ENCODE assay signal across 2 cellular contexts in genomic region chrX:71547339-71547738, GRCh38.
TF ChIP-seq lines count a peak whose summit lies in the region.

No MANE protein-coding gene starts in this region.

TF ChIP-seq in HepG2, 621 proteins besides CTCF, POLR2A, EP300 and RAD21:
- no peak for TF ChIP-seq NCOR1 (IDR thresholded peaks at IDR 0.05; ENCODE audit: borderline replicate concordance, low read length)
- no peak for TF ChIP-seq GLMP (CRISPR knock-in tag; IDR thresholded peaks at IDR 0.05; ENCODE audit: borderline replicate concordance)
- TF ChIP-seq E2F1 (CRISPR knock-in tag; IDR thresholded peaks at IDR 0.05): no peak
- no peak for TF ChIP-seq FOXO1 (CRISPR knock-in tag; IDR thresholded peaks at IDR 0.05)
- TF ChIP-seq, protein P1, sequence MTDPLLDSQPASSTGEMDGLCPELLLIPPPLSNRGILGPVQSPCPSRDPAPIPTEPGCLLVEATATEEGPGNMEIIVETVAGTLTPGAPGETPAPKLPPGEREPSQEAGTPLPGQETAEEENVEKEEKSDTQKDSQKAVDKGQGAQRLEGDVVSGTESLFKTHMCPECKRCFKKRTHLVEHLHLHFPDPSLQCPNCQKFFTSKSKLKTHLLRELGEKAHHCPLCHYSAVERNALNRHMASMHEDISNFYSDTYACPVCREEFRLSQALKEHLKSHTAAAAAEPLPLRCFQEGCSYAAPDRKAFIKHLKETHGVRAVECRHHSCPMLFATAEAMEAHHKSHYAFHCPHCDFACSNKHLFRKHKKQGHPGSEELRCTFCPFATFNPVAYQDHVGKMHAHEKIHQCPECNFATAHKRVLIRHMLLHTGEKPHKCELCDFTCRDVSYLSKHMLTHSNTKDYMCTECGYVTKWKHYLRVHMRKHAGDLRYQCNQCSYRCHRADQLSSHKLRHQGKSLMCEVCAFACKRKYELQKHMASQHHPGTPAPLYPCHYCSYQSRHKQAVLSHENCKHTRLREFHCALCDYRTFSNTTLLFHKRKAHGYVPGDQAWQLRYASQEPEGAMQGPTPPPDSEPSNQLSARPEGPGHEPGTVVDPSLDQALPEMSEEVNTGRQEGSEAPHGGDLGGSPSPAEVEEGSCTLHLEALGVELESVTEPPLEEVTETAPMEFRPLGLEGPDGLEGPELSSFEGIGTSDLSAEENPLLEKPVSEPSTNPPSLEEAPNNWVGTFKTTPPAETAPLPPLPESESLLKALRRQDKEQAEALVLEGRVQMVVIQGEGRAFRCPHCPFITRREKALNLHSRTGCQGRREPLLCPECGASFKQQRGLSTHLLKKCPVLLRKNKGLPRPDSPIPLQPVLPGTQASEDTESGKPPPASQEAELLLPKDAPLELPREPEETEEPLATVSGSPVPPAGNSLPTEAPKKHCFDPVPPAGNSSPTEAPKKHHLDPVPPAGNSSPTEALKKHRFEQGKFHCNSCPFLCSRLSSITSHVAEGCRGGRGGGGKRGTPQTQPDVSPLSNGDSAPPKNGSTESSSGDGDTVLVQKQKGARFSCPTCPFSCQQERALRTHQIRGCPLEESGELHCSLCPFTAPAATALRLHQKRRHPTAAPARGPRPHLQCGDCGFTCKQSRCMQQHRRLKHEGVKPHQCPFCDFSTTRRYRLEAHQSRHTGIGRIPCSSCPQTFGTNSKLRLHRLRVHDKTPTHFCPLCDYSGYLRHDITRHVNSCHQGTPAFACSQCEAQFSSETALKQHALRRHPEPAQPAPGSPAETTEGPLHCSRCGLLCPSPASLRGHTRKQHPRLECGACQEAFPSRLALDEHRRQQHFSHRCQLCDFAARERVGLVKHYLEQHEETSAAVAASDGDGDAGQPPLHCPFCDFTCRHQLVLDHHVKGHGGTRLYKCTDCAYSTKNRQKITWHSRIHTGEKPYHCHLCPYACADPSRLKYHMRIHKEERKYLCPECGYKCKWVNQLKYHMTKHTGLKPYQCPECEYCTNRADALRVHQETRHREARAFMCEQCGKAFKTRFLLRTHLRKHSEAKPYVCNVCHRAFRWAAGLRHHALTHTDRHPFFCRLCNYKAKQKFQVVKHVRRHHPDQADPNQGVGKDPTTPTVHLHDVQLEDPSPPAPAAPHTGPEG (CRISPR knock-in tag; IDR thresholded peaks at IDR 0.05): no peak
- no peak for TF ChIP-seq ARNT2 (CRISPR knock-in tag; IDR thresholded peaks at IDR 0.05; ENCODE audit: low read depth)
- no peak for TF ChIP-seq BORCS8-MEF2B (CRISPR knock-in tag; IDR thresholded peaks at IDR 0.05)
- no peak for TF ChIP-seq ZNF589 (CRISPR knock-in tag; conservative IDR thresholded peaks at IDR 0.05)
- TF ChIP-seq ZNF12 (CRISPR knock-in tag; IDR thresholded peaks at IDR 0.05): no peak
- no peak for TF ChIP-seq SRY (CRISPR knock-in tag; IDR thresholded peaks at IDR 0.05)
- no peak for TF ChIP-seq ZSCAN20 (CRISPR knock-in tag; IDR thresholded peaks at IDR 0.05; ENCODE audit: borderline replicate concordance)
- TF ChIP-seq KMT2B (CRISPR knock-in tag; IDR thresholded peaks at IDR 0.05): no peak
- TF ChIP-seq SALL1 (CRISPR knock-in tag; IDR thresholded peaks at IDR 0.05): no peak
- TF ChIP-seq, protein P2, sequence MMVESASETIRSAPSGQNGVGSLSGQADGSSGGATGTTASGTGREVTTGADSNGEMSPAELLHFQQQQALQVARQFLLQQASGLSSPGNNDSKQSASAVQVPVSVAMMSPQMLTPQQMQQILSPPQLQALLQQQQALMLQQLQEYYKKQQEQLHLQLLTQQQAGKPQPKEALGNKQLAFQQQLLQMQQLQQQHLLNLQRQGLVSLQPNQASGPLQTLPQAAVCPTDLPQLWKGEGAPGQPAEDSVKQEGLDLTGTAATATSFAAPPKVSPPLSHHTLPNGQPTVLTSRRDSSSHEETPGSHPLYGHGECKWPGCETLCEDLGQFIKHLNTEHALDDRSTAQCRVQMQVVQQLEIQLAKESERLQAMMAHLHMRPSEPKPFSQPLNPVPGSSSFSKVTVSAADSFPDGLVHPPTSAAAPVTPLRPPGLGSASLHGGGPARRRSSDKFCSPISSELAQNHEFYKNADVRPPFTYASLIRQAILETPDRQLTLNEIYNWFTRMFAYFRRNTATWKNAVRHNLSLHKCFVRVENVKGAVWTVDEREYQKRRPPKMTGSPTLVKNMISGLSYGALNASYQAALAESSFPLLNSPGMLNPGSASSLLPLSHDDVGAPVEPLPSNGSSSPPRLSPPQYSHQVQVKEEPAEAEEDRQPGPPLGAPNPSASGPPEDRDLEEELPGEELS (CRISPR knock-in tag; IDR thresholded peaks at IDR 0.05): no peak
- TF ChIP-seq PPARG (CRISPR knock-in tag; conservative IDR thresholded peaks at IDR 0.05): no peak
- TF ChIP-seq THAP11 (CRISPR knock-in tag; IDR thresholded peaks at IDR 0.05): no peak
- TF ChIP-seq, protein P3, sequence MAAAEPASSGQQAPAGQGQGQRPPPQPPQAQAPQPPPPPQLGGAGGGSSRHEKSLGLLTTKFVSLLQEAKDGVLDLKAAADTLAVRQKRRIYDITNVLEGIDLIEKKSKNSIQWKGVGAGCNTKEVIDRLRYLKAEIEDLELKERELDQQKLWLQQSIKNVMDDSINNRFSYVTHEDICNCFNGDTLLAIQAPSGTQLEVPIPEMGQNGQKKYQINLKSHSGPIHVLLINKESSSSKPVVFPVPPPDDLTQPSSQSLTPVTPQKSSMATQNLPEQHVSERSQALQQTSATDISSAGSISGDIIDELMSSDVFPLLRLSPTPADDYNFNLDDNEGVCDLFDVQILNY (CRISPR knock-in tag; conservative IDR thresholded peaks at IDR 0.05): no peak

TF ChIP-seq in HEK293T, 16 proteins besides CTCF, POLR2A, EP300 and RAD21:
- TF ChIP-seq LEF1 (IDR thresholded peaks at IDR 0.05; ENCODE audit: borderline replicate concordance): no peak
- TF ChIP-seq HDGF (IDR thresholded peaks at IDR 0.05; ENCODE audit: borderline replicate concordance): no peak
- no peak for TF ChIP-seq FOXM1 (IDR thresholded peaks at IDR 0.05; ENCODE audit: borderline replicate concordance)
- TF ChIP-seq SUZ12 (IDR thresholded peaks at IDR 0.05): no peak
- TF ChIP-seq, protein P4, sequence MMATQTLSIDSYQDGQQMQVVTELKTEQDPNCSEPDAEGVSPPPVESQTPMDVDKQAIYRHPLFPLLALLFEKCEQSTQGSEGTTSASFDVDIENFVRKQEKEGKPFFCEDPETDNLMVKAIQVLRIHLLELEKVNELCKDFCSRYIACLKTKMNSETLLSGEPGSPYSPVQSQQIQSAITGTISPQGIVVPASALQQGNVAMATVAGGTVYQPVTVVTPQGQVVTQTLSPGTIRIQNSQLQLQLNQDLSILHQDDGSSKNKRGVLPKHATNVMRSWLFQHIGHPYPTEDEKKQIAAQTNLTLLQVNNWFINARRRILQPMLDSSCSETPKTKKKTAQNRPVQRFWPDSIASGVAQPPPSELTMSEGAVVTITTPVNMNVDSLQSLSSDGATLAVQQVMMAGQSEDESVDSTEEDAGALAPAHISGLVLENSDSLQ (IDR thresholded peaks at IDR 0.05): no peak
- no peak for TF ChIP-seq L3MBTL2 (conservative IDR thresholded peaks at IDR 0.05)
- TF ChIP-seq NFRKB (IDR thresholded peaks at IDR 0.05): no peak
- no peak for TF ChIP-seq ELF4 (IDR thresholded peaks at IDR 0.05)
- no peak for TF ChIP-seq ARNT (IDR thresholded peaks at IDR 0.05)
